In the genomic region with DNA sequence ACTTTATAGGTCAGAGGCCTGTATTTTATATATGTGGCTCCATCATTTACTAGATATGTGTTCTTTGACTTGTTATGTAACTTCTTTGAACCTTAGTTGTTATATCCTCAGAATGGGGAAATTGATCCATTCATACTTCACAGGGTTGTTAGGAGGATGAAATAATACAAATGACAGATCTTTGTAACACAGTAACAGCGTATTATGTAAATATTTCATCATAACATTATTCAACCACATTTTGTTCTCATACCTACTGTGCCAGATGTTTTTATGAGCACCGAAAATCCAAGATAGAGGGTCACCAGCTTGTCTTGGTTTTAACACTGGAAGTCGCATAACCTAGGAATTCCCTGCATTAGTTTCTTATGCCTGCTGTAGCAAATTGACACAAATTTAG, we compare ENCODE assay signal across 1 cellular context.
TF ChIP-seq lines count a peak whose summit lies in the region.

No MANE protein-coding gene starts in this region.

TF ChIP-seq in A549, 52 proteins besides CTCF, POLR2A, EP300 and RAD21 (continued from another document):
- TF ChIP-seq, protein P1, sequence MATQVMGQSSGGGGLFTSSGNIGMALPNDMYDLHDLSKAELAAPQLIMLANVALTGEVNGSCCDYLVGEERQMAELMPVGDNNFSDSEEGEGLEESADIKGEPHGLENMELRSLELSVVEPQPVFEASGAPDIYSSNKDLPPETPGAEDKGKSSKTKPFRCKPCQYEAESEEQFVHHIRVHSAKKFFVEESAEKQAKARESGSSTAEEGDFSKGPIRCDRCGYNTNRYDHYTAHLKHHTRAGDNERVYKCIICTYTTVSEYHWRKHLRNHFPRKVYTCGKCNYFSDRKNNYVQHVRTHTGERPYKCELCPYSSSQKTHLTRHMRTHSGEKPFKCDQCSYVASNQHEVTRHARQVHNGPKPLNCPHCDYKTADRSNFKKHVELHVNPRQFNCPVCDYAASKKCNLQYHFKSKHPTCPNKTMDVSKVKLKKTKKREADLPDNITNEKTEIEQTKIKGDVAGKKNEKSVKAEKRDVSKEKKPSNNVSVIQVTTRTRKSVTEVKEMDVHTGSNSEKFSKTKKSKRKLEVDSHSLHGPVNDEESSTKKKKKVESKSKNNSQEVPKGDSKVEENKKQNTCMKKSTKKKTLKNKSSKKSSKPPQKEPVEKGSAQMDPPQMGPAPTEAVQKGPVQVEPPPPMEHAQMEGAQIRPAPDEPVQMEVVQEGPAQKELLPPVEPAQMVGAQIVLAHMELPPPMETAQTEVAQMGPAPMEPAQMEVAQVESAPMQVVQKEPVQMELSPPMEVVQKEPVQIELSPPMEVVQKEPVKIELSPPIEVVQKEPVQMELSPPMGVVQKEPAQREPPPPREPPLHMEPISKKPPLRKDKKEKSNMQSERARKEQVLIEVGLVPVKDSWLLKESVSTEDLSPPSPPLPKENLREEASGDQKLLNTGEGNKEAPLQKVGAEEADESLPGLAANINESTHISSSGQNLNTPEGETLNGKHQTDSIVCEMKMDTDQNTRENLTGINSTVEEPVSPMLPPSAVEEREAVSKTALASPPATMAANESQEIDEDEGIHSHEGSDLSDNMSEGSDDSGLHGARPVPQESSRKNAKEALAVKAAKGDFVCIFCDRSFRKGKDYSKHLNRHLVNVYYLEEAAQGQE (IDR thresholded peaks at IDR 0.05): no peak
- TF ChIP-seq ZFP36 (IDR thresholded peaks at IDR 0.05; ENCODE audit: borderline replicate concordance, partially characterized antibody): no peak
- no peak for TF ChIP-seq EHF (CRISPR knock-in tag; IDR thresholded peaks at IDR 0.05)
- no peak for TF ChIP-seq MYC (IDR thresholded peaks at IDR 0.05; ENCODE audit: borderline replicate concordance, low read length)
- no peak for TF ChIP-seq JUN (IDR thresholded peaks at IDR 0.05)
- no peak for TF ChIP-seq CHD2 (IDR thresholded peaks at IDR 0.05; ENCODE audit: low read length, partially characterized antibody)
- no peak for TF ChIP-seq SREBF2 (IDR thresholded peaks at IDR 0.05)
